ENCODE assay signal across 1 cellular context in the genomic region with DNA sequence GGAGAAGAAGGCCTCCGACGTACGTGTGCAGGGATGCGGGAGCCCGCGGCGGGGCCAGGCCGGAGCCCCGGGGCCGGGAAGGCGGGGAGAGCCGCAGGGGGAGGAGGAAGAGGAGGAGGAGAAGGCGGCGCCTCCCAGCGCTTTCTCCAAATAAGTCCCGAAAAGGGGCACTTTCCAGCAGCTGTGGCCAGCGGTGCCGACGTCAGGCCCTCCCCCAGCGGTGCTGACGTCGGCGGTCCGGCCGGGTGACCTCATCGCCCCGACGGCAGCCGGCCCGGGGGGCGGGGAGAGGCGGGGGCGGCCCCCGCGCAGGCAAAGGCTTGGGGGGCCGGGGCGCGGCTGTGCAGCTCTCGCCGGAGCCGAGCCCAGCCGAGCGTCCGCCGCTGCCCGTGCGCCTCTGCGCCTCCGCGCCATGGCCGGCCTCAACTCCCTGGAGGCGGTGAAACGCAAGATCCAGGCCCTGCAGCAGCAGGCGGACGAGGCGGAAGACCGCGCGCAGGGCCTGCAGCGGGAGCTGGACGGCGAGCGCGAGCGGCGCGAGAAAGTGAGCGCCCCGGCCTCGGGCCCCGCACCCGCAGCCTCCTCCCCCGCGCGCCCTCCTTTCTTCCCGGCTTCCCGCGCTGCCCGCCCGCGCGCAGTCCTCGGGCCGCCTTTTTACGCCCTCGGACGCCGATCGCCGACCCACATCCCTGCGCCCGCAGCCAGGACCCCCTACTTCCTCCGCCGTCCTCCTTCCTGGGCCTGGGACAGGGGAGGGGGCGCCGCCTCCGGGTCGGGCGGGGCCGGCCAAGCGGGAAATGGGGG.
A peak's percentile ranks its signal among the peaks of the same experiment; 100 is the strongest.
TF ChIP-seq lines count a peak whose summit lies in the region.

Gene TPM4, plus strand, starts transcription at position 342 of the 804 bp plus-strand sequence. Its CDS starts 71 bp downstream, at position 413.

TF ChIP-seq in K562, 482 proteins besides CTCF, POLR2A, EP300 and RAD21 (continued from another document and continues in another):
- TF ChIP-seq PHF20 (IDR thresholded peaks at IDR 0.05; ENCODE audit: partially characterized antibody) (peak; percentile 37), ARID3B (CRISPR knock-in tag; IDR thresholded peaks at IDR 0.05; ENCODE audit: borderline replicate concordance) (no peak), ZNF507 (tag; conservative IDR thresholded peaks at IDR 0.05) (no peak), FOSL1 (tag; conservative IDR thresholded peaks at IDR 0.05) (peak; percentile 72), TFAP4 (CRISPR knock-in tag; IDR thresholded peaks at IDR 0.05; ENCODE audit: borderline replicate concordance) (peak; percentile 96), ZNF134 (CRISPR knock-in tag; conservative IDR thresholded peaks at IDR 0.05) (no peak), SETDB1 (IDR thresholded peaks at IDR 0.05; ENCODE audit: low read length) (no peak), DACH1 (IDR thresholded peaks at IDR 0.05; ENCODE audit: partially characterized antibody) (peak; percentile 38), ZNF407 (IDR thresholded peaks at IDR 0.05; ENCODE audit: low read depth) (no peak), RBM34 (IDR thresholded peaks at IDR 0.05; ENCODE audit: borderline replicate concordance, insufficient read depth, low read length) (no peak), UBTF (IDR thresholded peaks at IDR 0.05; ENCODE audit: borderline replicate concordance in 1 of 2, low read depth in 2 of 2, low read length in 2 of 2) (peak; percentile 47 to 67; a peak in 1 of 4 replicates), ZNF124 (CRISPR knock-in tag; IDR thresholded peaks at IDR 0.05) (no peak), PKNOX1 (IDR thresholded peaks at IDR 0.05) (no peak), ESRRA (IDR thresholded peaks at IDR 0.05; ENCODE audit: borderline replicate concordance, low read depth) (peak; percentile 31; the same call in 1 of the 2 replicates), CREBBP (IDR thresholded peaks at IDR 0.05; ENCODE audit: low read depth, low read length) (no peak), KHSRP (IDR thresholded peaks at IDR 0.05) (no peak), PBX2 (CRISPR knock-in tag; IDR thresholded peaks at IDR 0.05; ENCODE audit: low read depth) (no peak), PBX2 (tag; conservative IDR thresholded peaks at IDR 0.05; ENCODE audit: low read depth) (no peak), KLF16 (IDR thresholded peaks at IDR 0.05) (0 out of 2 replicates have a peak, but pooled peaks have one; percentile 3), BACH1 (tag; IDR thresholded peaks at IDR 0.05) (peak; percentile 76; the same call in 1 of the 2 replicates), JUND (IDR thresholded peaks at IDR 0.05; ENCODE audit: borderline replicate concordance, low read depth, low read length) (peak; percentile 87), JUND (tag; IDR thresholded peaks at IDR 0.05; ENCODE audit: borderline replicate concordance, low read depth, low read length) (peak; percentile 80; the same call in 1 of the 3 replicates), ZBTB17 (CRISPR knock-in tag; IDR thresholded peaks at IDR 0.05) (0 out of 2 replicates have a peak, but pooled peaks have one; percentile 52), FOXJ2 (tag; IDR thresholded peaks at IDR 0.05) (no peak), RBM14 (IDR thresholded peaks at IDR 0.05; ENCODE audit: borderline replicate concordance, insufficient read depth, low read depth, low read length) (no peak), ZNF253 (CRISPR knock-in tag; conservative IDR thresholded peaks at IDR 0.05) (no peak)
- TF ChIP-seq, protein P1, sequence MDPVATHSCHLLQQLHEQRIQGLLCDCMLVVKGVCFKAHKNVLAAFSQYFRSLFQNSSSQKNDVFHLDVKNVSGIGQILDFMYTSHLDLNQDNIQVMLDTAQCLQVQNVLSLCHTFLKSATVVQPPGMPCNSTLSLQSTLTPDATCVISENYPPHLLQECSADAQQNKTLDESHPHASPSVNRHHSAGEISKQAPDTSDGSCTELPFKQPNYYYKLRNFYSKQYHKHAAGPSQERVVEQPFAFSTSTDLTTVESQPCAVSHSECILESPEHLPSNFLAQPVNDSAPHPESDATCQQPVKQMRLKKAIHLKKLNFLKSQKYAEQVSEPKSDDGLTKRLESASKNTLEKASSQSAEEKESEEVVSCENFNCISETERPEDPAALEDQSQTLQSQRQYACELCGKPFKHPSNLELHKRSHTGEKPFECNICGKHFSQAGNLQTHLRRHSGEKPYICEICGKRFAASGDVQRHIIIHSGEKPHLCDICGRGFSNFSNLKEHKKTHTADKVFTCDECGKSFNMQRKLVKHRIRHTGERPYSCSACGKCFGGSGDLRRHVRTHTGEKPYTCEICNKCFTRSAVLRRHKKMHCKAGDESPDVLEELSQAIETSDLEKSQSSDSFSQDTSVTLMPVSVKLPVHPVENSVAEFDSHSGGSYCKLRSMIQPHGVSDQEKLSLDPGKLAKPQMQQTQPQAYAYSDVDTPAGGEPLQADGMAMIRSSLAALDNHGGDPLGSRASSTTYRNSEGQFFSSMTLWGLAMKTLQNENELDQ (CRISPR knock-in tag; IDR thresholded peaks at IDR 0.05; ENCODE audit: borderline replicate concordance) = no peak
